1 cellular context compared by ENCODE assay signal in the genomic region with DNA sequence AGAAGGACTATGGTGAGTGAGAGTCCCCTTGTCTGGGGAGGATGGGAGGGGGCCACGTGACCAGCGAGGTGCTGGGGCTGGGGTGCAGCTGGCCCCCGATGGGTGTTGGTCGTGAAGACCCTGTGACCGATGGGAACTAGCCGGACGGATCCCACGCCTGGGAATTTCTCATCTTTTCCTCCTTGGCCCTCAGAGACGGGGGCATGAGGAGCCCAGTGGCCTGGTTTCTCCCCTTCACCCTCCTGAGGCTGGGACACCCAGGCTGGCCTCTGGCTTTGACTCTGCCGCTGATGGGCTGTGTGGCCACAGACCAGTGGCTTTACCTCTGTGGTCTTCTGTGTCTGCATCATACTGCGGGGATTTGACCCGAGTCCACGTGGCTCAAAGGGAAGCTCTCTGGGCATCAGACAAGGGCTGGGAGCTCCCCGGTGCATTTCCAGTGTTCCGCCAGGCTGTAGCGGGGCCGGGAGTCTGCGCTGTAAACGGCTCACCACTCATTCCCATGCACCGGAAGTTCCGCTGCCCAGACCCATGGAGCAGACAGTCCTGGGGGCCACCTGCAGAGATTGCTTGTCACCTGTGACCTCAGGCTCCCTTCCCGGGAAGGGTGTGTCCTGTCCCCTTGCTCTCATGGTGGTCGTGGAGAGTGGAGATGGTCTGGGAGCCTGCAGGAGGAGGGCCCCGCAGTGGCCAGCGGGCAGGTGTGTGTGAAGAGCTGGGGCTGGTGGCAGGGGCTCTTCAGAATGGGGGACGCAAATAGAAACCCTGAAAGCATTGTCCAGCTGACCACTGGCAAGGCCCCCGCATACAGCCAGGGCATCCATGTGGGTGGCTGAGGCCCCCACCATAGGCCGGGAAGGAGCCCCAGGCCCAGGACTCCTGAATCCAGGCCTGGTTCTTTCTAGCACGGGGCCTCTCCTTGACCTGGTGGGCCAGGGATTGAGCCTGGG.
TF ChIP-seq lines count a peak whose summit lies in the region.

No MANE protein-coding gene starts in this region.

TF ChIP-seq in H1, 55 proteins besides CTCF, POLR2A, EP300 and RAD21:
- TF ChIP-seq SP1 (IDR thresholded peaks at IDR 0.05; ENCODE audit: low read depth, low read length) = no peak
- no peak for TF ChIP-seq ZNF274 (IDR thresholded peaks at IDR 0.05; ENCODE audit: borderline replicate concordance, extremely low read depth, low read length)
- no peak for TF ChIP-seq BCL11A (IDR thresholded peaks at IDR 0.05; ENCODE audit: low read depth in 2 of 2, low read length in 2 of 2)
- no peak for TF ChIP-seq KDM1A (IDR thresholded peaks at IDR 0.05; ENCODE audit: borderline replicate concordance, low read length)
- no peak for TF ChIP-seq ATF3 (IDR thresholded peaks at IDR 0.05; ENCODE audit: insufficient read depth, low read depth, low read length)
